9 cellular contexts compared by ENCODE assay signal in the genomic region with DNA sequence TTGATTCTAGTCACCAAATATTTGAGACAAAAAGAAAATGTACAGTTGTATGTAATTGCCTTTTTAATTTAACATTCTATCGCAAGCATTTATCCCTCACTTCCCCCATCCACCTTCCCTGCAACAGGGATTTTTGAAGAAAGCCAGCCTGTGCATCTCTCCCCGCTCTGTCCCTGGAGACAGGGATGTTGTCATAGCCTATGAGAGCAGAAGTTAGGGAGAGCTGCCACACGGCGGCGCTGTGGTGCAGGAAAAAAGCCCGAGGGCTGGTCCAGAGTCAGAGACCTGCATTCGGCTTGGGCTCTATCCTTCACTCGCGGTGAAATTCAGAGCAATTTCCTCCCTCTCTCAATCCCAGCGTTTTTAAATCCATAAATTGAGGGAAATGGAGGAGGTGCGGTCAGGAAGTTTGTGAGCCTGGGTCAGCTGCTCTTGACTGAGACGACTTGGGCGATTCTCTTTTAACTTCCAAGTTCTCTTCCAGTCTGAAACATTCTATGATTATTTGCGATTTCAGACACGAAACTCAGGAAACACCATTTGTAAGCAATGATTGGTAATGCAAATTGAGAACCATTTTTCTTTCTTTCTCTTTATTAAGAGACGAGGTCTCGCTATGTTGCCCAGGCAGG. TPM values are rescaled to one million over a fixed set of nuclear protein-coding genes. Genes with fewer than 3 reads are reported as not detected.
DNase-seq lines count a peak whose midpoint lies in the region; ATAC-seq and TF ChIP-seq lines count a peak whose summit lies in the region.
"Had no signal": no experiment of that assay in that cellular context is flagged by ENCODE, and none has a peak within 500 bp of the region (broad histone marks: within the 10 kb centered on the region; RNA-seq: fewer than 3 reads in every experiment).

No MANE protein-coding gene starts in this region.

- H3K36me3 ChIP-seq in right atrium auricular region = no peaks in the 10 kb centered on the region

- TF ChIP-seq CTCF in GM12873 (IDR thresholded peaks at IDR 0.05; ENCODE audit: insufficient read depth, low read depth, low read length, missing control alignments) (peak; percentile 96), right atrium auricular region (IDR thresholded peaks at IDR 0.05) (peak; percentile 84 to 91)

- H3K27ac Mint-ChIP-seq in T-helper 2 cell treated with Interferon-gamma antibody and Interleukin-4, amounts not matched to agents 5 μg/mL and 100 μg/mL, for 36 hours = no peak overlapping the region

- no peaks in the 10 kb centered on the region for H3K36me3 Mint-ChIP-seq in T-helper 2 cell treated with Interferon-gamma antibody and Interleukin-4, amounts not matched to agents 5 μg/mL and 100 μg/mL, for 36 hours (ENCODE audit: low read depth)

- no peaks in the 10 kb centered on the region for H3K9me3 ChIP-seq in right atrium auricular region

- H3K4me1 ChIP-seq in right atrium auricular region = peaks cover 0 to 9% of the 10 kb centered on the region in 2 donors

- H3K27ac ChIP-seq in right atrium auricular region = no peak overlapping the region
- H3K27ac ChIP-seq: skin epidermis had no signal

- H3K4me1 Mint-ChIP-seq in T-helper 2 cell treated with Interferon-gamma antibody and Interleukin-4, amounts not matched to agents 5 μg/mL and 100 μg/mL, for 36 hours (ENCODE audit: low read depth) = peaks cover 21% of the 10 kb centered on the region

- no peaks in the 10 kb centered on the region for H3K9me3 Mint-ChIP-seq in T-helper 2 cell treated with Interferon-gamma antibody and Interleukin-4, amounts not matched to agents 5 μg/mL and 100 μg/mL, for 36 hours

- H3K27me3 Mint-ChIP-seq in T-helper 2 cell treated with Interferon-gamma antibody and Interleukin-4, amounts not matched to agents 5 μg/mL and 100 μg/mL, for 36 hours (ENCODE audit: low read depth) = no peaks in the 10 kb centered on the region

- H3K27me3 ChIP-seq in right atrium auricular region = no peaks in the 10 kb centered on the region

- H3K4me3 Mint-ChIP-seq in T-helper 2 cell treated with Interferon-gamma antibody and Interleukin-4, amounts not matched to agents 5 μg/mL and 100 μg/mL, for 36 hours = no peak overlapping the region

- peak; percentile 86 for DNase-seq in NCI-H1436 (lab: John Stamatoyannopoulos, UW)
- peak; percentile 74 for DNase-seq in T-helper 2 cell treated with Interferon-gamma antibody and Interleukin-4, amounts not matched to agents 5 μg/mL and 100 μg/mL, for 36 hours (ENCODE audit: low spot score)
- DNase-seq in amniotic stem cell (lab: John Stamatoyannopoulos, UW) = peak; percentile 61
- DNase-seq in right atrium auricular region (ENCODE audit: low spot score) = peak; percentile 91
- DNase-seq in sciatic nerve (ENCODE audit: low spot score) = peak; percentile 94

- intact Hi-C loops in sciatic nerve (cut with DNase I) = loop anchor here (2.0 kb wide), 1 partner anchor 155 kb away; no protein-coding TSS in a partner anchor

- H3K4me3 ChIP-seq in right atrium auricular region = no peak overlapping the region
- H3K4me3 ChIP-seq: skin epidermis had no signal

- ATAC-seq in HG02610 (IDR thresholded peaks at IDR 0.05; ENCODE audit: unreplicated experiment) (peak; percentile 92), sciatic nerve (peak; percentile 97), GM21526 (IDR thresholded peaks at IDR 0.05; ENCODE audit: low FRiP score, unreplicated experiment) (no peak)

RNA-seq across cellular contexts. Expression of gene HKDC1, which starts 17.5 kb away (rescaled TPM):
- under 1 TPM in 1 of 2 donors, not detected in 1; 0.35 TPM for total RNA-seq in right atrium auricular region
- 12.0 TPM for total RNA-seq in sciatic nerve

RNA-seq across cellular contexts. Expression of gene HK1, which starts 40.7 kb away (rescaled TPM):
- total RNA-seq in right atrium auricular region (100 to 1,000 TPM; 186 to 228 TPM), sciatic nerve (58.3 TPM)

RNA-seq across cellular contexts. Expression of gene SUPV3L1, which starts 57.6 kb away (rescaled TPM):
- total RNA-seq in right atrium auricular region = 10 to 100 TPM; 20.8 to 27.2 TPM
- 22.7 TPM for total RNA-seq in sciatic nerve
